In genomic region chr20:23475395-23475794, GRCh38 we compare ENCODE assay signal across 24 cellular contexts. TPM values are rescaled to one million over a fixed set of nuclear protein-coding genes. Genes with fewer than 3 reads are reported as not detected.
DNase-seq lines count a peak whose midpoint lies in the region; ATAC-seq, FAIRE-seq and TF ChIP-seq lines count a peak whose summit lies in the region.
"Had no signal": no experiment of that assay in that cellular context is flagged by ENCODE, and none has a peak within 500 bp of the region (broad histone marks: within the 10 kb centered on the region; RNA-seq: fewer than 3 reads in every experiment).

No MANE protein-coding gene starts in this region.

- H3K27me3 ChIP-seq in K562 (ENCODE audit: control insufficient read depth in 2 of 2, insufficient read depth in 2 of 2, low read length in 2 of 2) (peaks cover 0 to 10% of the 10 kb centered on the region in 2 experiments; a peak in 2 of 5 replicates), lung (ENCODE audit: control insufficient read depth, insufficient read depth) (no peaks in the 10 kb centered on the region), upper lobe of left lung (no peaks in the 10 kb centered on the region)

- BruUV-seq in K562 (replicated peaks; lab: Mats Ljungman, UMichigan): no TSS peak

- TF ChIP-seq CTCF in A549 (IDR thresholded peaks at IDR 0.05): no peak
- no peak for TF ChIP-seq CTCF in K562 (IDR thresholded peaks at IDR 0.05 in 2 of 3, conservative IDR thresholded peaks at IDR 0.05 in 1 of 3; ENCODE audit: insufficient read depth in 2 of 3, low read depth in 1 of 3, low read length in 3 of 3)
- no peak for TF ChIP-seq CTCF in lung (IDR thresholded peaks at IDR 0.05; ENCODE audit: control extremely low read depth, extremely low read depth)
- no peak for TF ChIP-seq CTCF in upper lobe of left lung (IDR thresholded peaks at IDR 0.05)

- H3K36me3 ChIP-seq in K562 (ENCODE audit: control insufficient read depth, insufficient read depth, low read length) (no peaks in the 10 kb centered on the region), lung (ENCODE audit: control insufficient read depth in 2 of 2, insufficient read depth in 2 of 2, low read length in 2 of 2) (no peaks in the 10 kb centered on the region), upper lobe of left lung (no peaks in the 10 kb centered on the region)

- FAIRE-seq in A549 (lab: Jason Lieb, UNC) (no peak), K562 (lab: Jason Lieb, UNC) (no peak), HTR-8/SVneo (lab: Jason Lieb, UNC) (no peak)
- FAIRE-seq: GM12891, GM18507 had no signal

- H4K20me1 ChIP-seq in K562 (replicated peaks; ENCODE audit: control insufficient read depth, insufficient read depth, low read length): no peaks in the 10 kb centered on the region

- intact Hi-C loops in K562 (cut with micrococcal nuclease): no loop called here

- H3K4me3 ChIP-seq in A549 (no peak overlapping the region), K562 (no peak overlapping the region), lung (no peak overlapping the region), upper lobe of left lung (no peak overlapping the region)

- TF ChIP-seq EP300 in A549 (IDR thresholded peaks at IDR 0.05): no peak
- TF ChIP-seq EP300 in K562 (IDR thresholded peaks at IDR 0.05; ENCODE audit: low read length): no peak
- TF ChIP-seq EP300 in upper lobe of left lung (IDR thresholded peaks at IDR 0.05): no peak

- H3K9me3 ChIP-seq in A549 (no peaks in the 10 kb centered on the region), K562 (replicated peaks; ENCODE audit: control insufficient read depth, insufficient read depth, low read depth, low read length) (no peaks in the 10 kb centered on the region), lung (ENCODE audit: control insufficient read depth in 2 of 2, insufficient read depth in 1 of 2, low read length in 1 of 2) (peaks cover 0 to 11% of the 10 kb centered on the region in 2 donors), upper lobe of left lung (no peaks in the 10 kb centered on the region)

- DNase-seq in A549 (ENCODE audit: low read depth in 1 of 2, low spot score in 1 of 2) (no peak), K562 (ENCODE audit: extremely low read depth in 1 of 4, low spot score in 3 of 4) (no peak), lung (ENCODE audit: low spot score) (no peak), upper lobe of left lung (no peak), HTR-8/SVneo (ENCODE audit: insufficient read length, low spot score) (no peak)
- DNase-seq: 8988T; C1 segment of cervical spinal cord; Calu3; CD4-positive, alpha-beta memory T cell; COR-L47; DMS53; DMS79 treated with DMSO at 0.1 percent for 48 hours; GF-D8; GOT3; H7; HCEC 1CT had no signal

- TF ChIP-seq RAD21 in A549 (conservative IDR thresholded peaks at IDR 0.05 in 1 of 2, IDR thresholded peaks at IDR 0.05 in 1 of 2) (no peak), K562 (CRISPR knock-in tag; conservative IDR thresholded peaks at IDR 0.05 in 1 of 2, IDR thresholded peaks at IDR 0.05 in 1 of 2) (no peak)

- no peaks in the 10 kb centered on the region for H3K9me1 ChIP-seq in K562 (ENCODE audit: control insufficient read depth, insufficient read depth, low read length)

- POLR2A ChIA-PET in A549 (lab: Yijun Ruan, JAX): no interaction called here
- POLR2A ChIA-PET in K562 (lab: Yijun Ruan, JAX): no interaction called here

- no peak overlapping the region for H2AFZ ChIP-seq in K562 (ENCODE audit: low read depth, low read length)

- no peak for TF ChIP-seq POLR2A in A549 (IDR thresholded peaks at IDR 0.05; ENCODE audit: low read length)
- TF ChIP-seq POLR2A in K562 (conservative IDR thresholded peaks at IDR 0.05): no peak
- TF ChIP-seq POLR2A in upper lobe of left lung (IDR thresholded peaks at IDR 0.05): no peak

- ATAC-seq in A549 (peak; percentile 30 to 38; a peak in 3 of 6 replicates), K562 (0 out of 3 replicates have a peak, but pooled peaks have one; percentile 35), lung (ENCODE audit: insufficient read depth, low FRiP score) (peak; percentile 19), upper lobe of left lung (ENCODE audit: low FRiP score in 2 of 2) (peak; percentile 34 to 57), GM21360 (IDR thresholded peaks at IDR 0.05; ENCODE audit: unreplicated experiment) (no peak), HG02884 (IDR thresholded peaks at IDR 0.05; ENCODE audit: unreplicated experiment) (no peak)

- H3K4me2 ChIP-seq in A549: no peak overlapping the region
- no peak overlapping the region for H3K4me2 ChIP-seq in K562 (ENCODE audit: insufficient read depth, low read length)

- no peaks in the 10 kb centered on the region for H3K79me2 ChIP-seq in K562 (ENCODE audit: control insufficient read depth, insufficient read depth, low read length)

- H3K4me1 ChIP-seq in A549 (no peaks in the 10 kb centered on the region), K562 (replicated peaks in 1 of 2; ENCODE audit: control insufficient read depth in 2 of 2, insufficient read depth in 2 of 2, low read length in 2 of 2) (no peaks in the 10 kb centered on the region), lung (ENCODE audit: control insufficient read depth in 2 of 2, insufficient read depth in 2 of 2, low read length in 2 of 2) (no peaks in the 10 kb centered on the region), upper lobe of left lung (no peaks in the 10 kb centered on the region)

- in situ Hi-C loops in K562 (cut with MboI): no loop called here

- H3K27ac ChIP-seq in A549 (no peak overlapping the region), K562 (ENCODE audit: extremely low read depth, low read depth, low read length) (no peak overlapping the region), lung (ENCODE audit: low read depth in 1 of 2, low read length in 1 of 2) (no peak overlapping the region), upper lobe of left lung (no peak overlapping the region)

- 61% methylated on average over 5 of the region's 5 CpGs for WGBS in A549 (ENCODE audit: missing lambda C conversion rate)
- 0% methylated on average over 4 of the region's 5 CpGs for WGBS in K562 (ENCODE audit: insufficient coverage, low coverage, missing lambda C conversion rate)
- WGBS in lung, 2 donors: 89 to 93% methylated on average over 5 of the region's 5 CpGs
- WGBS in upper lobe of left lung, 2 donors: 91 to 96% methylated on average over 5 of the region's 5 CpGs

- CTCF ChIA-PET in A549 (lab: Yijun Ruan, JAX) (no interaction called here), K562 (lab: Yijun Ruan, JAX; ENCODE audit: low intra/inter-chr PET ratio) (no interaction called here)

- H3K9ac ChIP-seq in K562 (ENCODE audit: insufficient read depth in 1 of 2, low read depth in 2 of 2, low read length in 2 of 2): no peak overlapping the region

RNA-seq across cellular contexts. Expression of gene CST8, which starts 15.5 kb away (rescaled TPM):
- polyA plus RNA-seq in A549 (2011; rRNA removed): not detected in 2 replicates
- not detected in 2 replicates for polyA plus RNA-seq in A549 (2012; cell fraction: cytosol; rRNA removed)
- polyA plus RNA-seq in A549 (2012; cell fraction: nucleus; rRNA removed): not detected in 2 replicates
- polyA plus RNA-seq in A549 (2017; fragmentation: RNase III; extraction: RNeasy Plus Mini Kit Qiagen cat#74134 plus additional on column Dnase treatment): not detected in 3 replicates
- not detected in 2 replicates for polyA minus RNA-seq in A549 (2011; rRNA and poly(A)+ RNA removed)
- not detected in 2 replicates for total RNA-seq in K562 (2011; cell fraction: chromatin; rRNA removed; ENCODE audit: low replicate concordance)
- total RNA-seq in K562 (2011; cell fraction: nucleolus; rRNA removed): not detected in 2 replicates
- not detected in 2 replicates for total RNA-seq in K562 (2011; cell fraction: nucleoplasm; rRNA removed)
- not detected in 2 replicates for total RNA-seq in K562 (2014; rRNA removed)
- not detected in 2 replicates for total RNA-seq in K562 (2014; rRNA removed; fragmentation: Illumina TruSeq; extraction: Trizol)
- not detected in 2 replicates for total RNA-seq in K562 (2015; rRNA removed; fragmentation: Illumina TruSeq; extraction: Trizol)
- total RNA-seq in K562 (2021): not detected in 2 replicates
- not detected in 2 replicates for polyA plus RNA-seq in K562 (2011; rRNA removed)
- polyA plus RNA-seq in K562 (2011; cell fraction: cytosol; rRNA removed): not detected in 2 replicates
- not detected in 2 replicates for polyA plus RNA-seq in K562 (2011; cell fraction: nucleus; rRNA removed)
- polyA plus RNA-seq in K562 (2012): not detected in 2 replicates
- polyA plus RNA-seq in K562 (2014; fragmentation: Illumina TruSeq; extraction: Trizol): not detected in 2 replicates
- polyA plus RNA-seq in K562 (2014; fragmentation: Nextera tagmentation; extraction: Ambion mirVana): not detected
- polyA plus RNA-seq in K562 (2014; rRNA removed): not detected in 2 replicates
- polyA minus RNA-seq in K562 (2011; rRNA and poly(A)+ RNA removed): not detected in 2 replicates
- polyA minus RNA-seq in K562 (2011; cell fraction: cytosol; rRNA and poly(A)+ RNA removed): not detected in 2 replicates
- not detected in 2 replicates for polyA minus RNA-seq in K562 (2011; cell fraction: nucleus; rRNA and poly(A)+ RNA removed)
- total RNA-seq in lung: not detected
- polyA plus RNA-seq in lung: not detected
- total RNA-seq in upper lobe of left lung: not detected
- total RNA-seq: A673; Calu3; CD4-positive, alpha-beta memory T cell; Daoy; G401; H7 had no signal
- polyA plus RNA-seq: BJ; CD4-positive, alpha-beta memory T cell had no signal

RNA-seq across cellular contexts. Expression of gene CST11, which starts 22.7 kb away (rescaled TPM):
- polyA plus RNA-seq in A549 (2011; rRNA removed): not detected in 2 replicates
- polyA plus RNA-seq in A549 (2012; cell fraction: cytosol; rRNA removed): not detected in 2 replicates
- not detected in 2 replicates for polyA plus RNA-seq in A549 (2012; cell fraction: nucleus; rRNA removed)
- polyA plus RNA-seq in A549 (2017; fragmentation: RNase III; extraction: RNeasy Plus Mini Kit Qiagen cat#74134 plus additional on column Dnase treatment): not detected in 3 replicates
- polyA minus RNA-seq in A549 (2011; rRNA and poly(A)+ RNA removed): not detected in 2 replicates
- not detected in 2 replicates for total RNA-seq in K562 (2011; cell fraction: chromatin; rRNA removed; ENCODE audit: low replicate concordance)
- not detected in 2 replicates for total RNA-seq in K562 (2011; cell fraction: nucleolus; rRNA removed)
- total RNA-seq in K562 (2011; cell fraction: nucleoplasm; rRNA removed): not detected in 2 replicates
- total RNA-seq in K562 (2014; rRNA removed): not detected in 2 replicates
- total RNA-seq in K562 (2014; rRNA removed; fragmentation: Illumina TruSeq; extraction: Trizol): not detected in 2 replicates
- total RNA-seq in K562 (2015; rRNA removed; fragmentation: Illumina TruSeq; extraction: Trizol): not detected in 2 replicates
- total RNA-seq in K562 (2021): not detected in 2 replicates
- not detected in 2 replicates for polyA plus RNA-seq in K562 (2011; rRNA removed)
- polyA plus RNA-seq in K562 (2011; cell fraction: cytosol; rRNA removed): not detected in 2 replicates
- not detected in 2 replicates for polyA plus RNA-seq in K562 (2011; cell fraction: nucleus; rRNA removed)
- not detected in 2 replicates for polyA plus RNA-seq in K562 (2012)
- polyA plus RNA-seq in K562 (2014; fragmentation: Illumina TruSeq; extraction: Trizol): not detected in 2 replicates
- polyA plus RNA-seq in K562 (2014; fragmentation: Nextera tagmentation; extraction: Ambion mirVana): not detected
- polyA plus RNA-seq in K562 (2014; rRNA removed): not detected in 2 replicates
- polyA minus RNA-seq in K562 (2011; rRNA and poly(A)+ RNA removed): not detected in 2 replicates
- not detected in 2 replicates for polyA minus RNA-seq in K562 (2011; cell fraction: cytosol; rRNA and poly(A)+ RNA removed)
- not detected in 2 replicates for polyA minus RNA-seq in K562 (2011; cell fraction: nucleus; rRNA and poly(A)+ RNA removed)
- total RNA-seq in lung: not detected
- not detected for polyA plus RNA-seq in lung
- not detected for total RNA-seq in upper lobe of left lung
- total RNA-seq: A673; Calu3; CD4-positive, alpha-beta memory T cell; Daoy; G401; H7 had no signal
- polyA plus RNA-seq: BJ; CD4-positive, alpha-beta memory T cell had no signal

RNA-seq across cellular contexts. Expression of gene CSTL1, which starts 35.9 kb away (rescaled TPM):
- polyA plus RNA-seq in A549 (2011; rRNA removed): not detected in 2 replicates
- polyA plus RNA-seq in A549 (2012; cell fraction: cytosol; rRNA removed): not detected in 2 replicates
- polyA plus RNA-seq in A549 (2012; cell fraction: nucleus; rRNA removed): not detected in 2 replicates
- polyA plus RNA-seq in A549 (2017; fragmentation: RNase III; extraction: RNeasy Plus Mini Kit Qiagen cat#74134 plus additional on column Dnase treatment): not detected in 3 replicates
- not detected in 2 replicates for polyA minus RNA-seq in A549 (2011; rRNA and poly(A)+ RNA removed)
- total RNA-seq in K562 (2011; cell fraction: chromatin; rRNA removed; ENCODE audit: low replicate concordance): not detected in 2 replicates
- total RNA-seq in K562 (2011; cell fraction: nucleolus; rRNA removed): not detected in 2 replicates
- total RNA-seq in K562 (2011; cell fraction: nucleoplasm; rRNA removed): not detected in 2 replicates
- not detected in 2 replicates for total RNA-seq in K562 (2014; rRNA removed)
- total RNA-seq in K562 (2014; rRNA removed; fragmentation: Illumina TruSeq; extraction: Trizol): not detected in 2 replicates
- not detected in 2 replicates for total RNA-seq in K562 (2015; rRNA removed; fragmentation: Illumina TruSeq; extraction: Trizol)
- total RNA-seq in K562 (2021): not detected in 2 replicates
- not detected in 2 replicates for polyA plus RNA-seq in K562 (2011; rRNA removed)
- not detected in 2 replicates for polyA plus RNA-seq in K562 (2011; cell fraction: cytosol; rRNA removed)
- not detected in 2 replicates for polyA plus RNA-seq in K562 (2011; cell fraction: nucleus; rRNA removed)
- not detected in 2 replicates for polyA plus RNA-seq in K562 (2012)
- not detected in 2 replicates for polyA plus RNA-seq in K562 (2014; fragmentation: Illumina TruSeq; extraction: Trizol)
- not detected for polyA plus RNA-seq in K562 (2014; fragmentation: Nextera tagmentation; extraction: Ambion mirVana)
- not detected in 2 replicates for polyA plus RNA-seq in K562 (2014; rRNA removed)
- not detected in 2 replicates for polyA minus RNA-seq in K562 (2011; rRNA and poly(A)+ RNA removed)
- polyA minus RNA-seq in K562 (2011; cell fraction: cytosol; rRNA and poly(A)+ RNA removed): not detected in 2 replicates
- polyA minus RNA-seq in K562 (2011; cell fraction: nucleus; rRNA and poly(A)+ RNA removed): not detected in 2 replicates
- not detected for total RNA-seq in lung
- not detected for polyA plus RNA-seq in lung
- not detected for total RNA-seq in upper lobe of left lung
- total RNA-seq: A673; Calu3; CD4-positive, alpha-beta memory T cell; Daoy; G401; H7 had no signal
- polyA plus RNA-seq: BJ; CD4-positive, alpha-beta memory T cell had no signal

RNA-seq across cellular contexts. Expression of gene NAPB, which starts 54.1 kb away (rescaled TPM):
- polyA plus RNA-seq in A549 (2011; rRNA removed) (8.2 and 12.7 TPM in 2 replicates), A549 (2017; fragmentation: RNase III; extraction: RNeasy Plus Mini Kit Qiagen cat#74134 plus additional on column Dnase treatment) (5.7 to 6.6 TPM (median 6.2 TPM) in 3 replicates), K562 (2011; rRNA removed) (7.7 and 8.4 TPM in 2 replicates), K562 (2014; fragmentation: Illumina TruSeq; extraction: Trizol) (4.0 and 4.4 TPM in 2 replicates), K562 (2014; fragmentation: Nextera tagmentation; extraction: Ambion mirVana) (1 to 10 TPM; 1.4 to 2.3 TPM), K562 (2014; rRNA removed) (5.3 and 6.2 TPM in 2 replicates), lung (1 to 10 TPM; 4.4 to 5.1 TPM)
- polyA plus RNA-seq in A549 (2012; cell fraction: cytosol; rRNA removed): 2.2 TPM in 2 replicates
- 2.5 and 5.5 TPM in 2 replicates for polyA plus RNA-seq in A549 (2012; cell fraction: nucleus; rRNA removed)
- 8.4 and 8.8 TPM in 2 replicates for polyA minus RNA-seq in A549 (2011; rRNA and poly(A)+ RNA removed)
- total RNA-seq in K562 (2011; cell fraction: chromatin; rRNA removed; ENCODE audit: low replicate concordance): 20.6 and 70.0 TPM in 2 replicates
- total RNA-seq in K562 (2011; cell fraction: nucleolus; rRNA removed): 10.8 and 16.7 TPM in 2 replicates
- total RNA-seq in K562 (2011; cell fraction: nucleoplasm; rRNA removed): 40.9 and 51.8 TPM in 2 replicates
- total RNA-seq in K562 (2014; rRNA removed) (5.2 and 6.5 TPM in 2 replicates), K562 (2014; rRNA removed; fragmentation: Illumina TruSeq; extraction: Trizol) (5.9 and 6.9 TPM in 2 replicates), K562 (2015; rRNA removed; fragmentation: Illumina TruSeq; extraction: Trizol) (5.6 and 5.8 TPM in 2 replicates), K562 (2021) (4.5 and 5.0 TPM in 2 replicates), lung (10 to 100 TPM in 1 of 2 donors, 1 to 10 TPM in 1; 8.6 to 45.7 TPM), upper lobe of left lung (10 to 100 TPM in 5 of 6 donors, 1 to 10 TPM in 1; 9.7 to 27.7 (median 11.1) TPM)
- 0.64 and 3.2 TPM in 2 replicates for polyA plus RNA-seq in K562 (2011; cell fraction: cytosol; rRNA removed)
- 14.5 and 19.0 TPM in 2 replicates for polyA plus RNA-seq in K562 (2011; cell fraction: nucleus; rRNA removed)
- polyA plus RNA-seq in K562 (2012): 3.8 and 5.9 TPM in 2 replicates
- polyA minus RNA-seq in K562 (2011; rRNA and poly(A)+ RNA removed): 10.3 and 10.6 TPM in 2 replicates
- 2.5 and 2.7 TPM in 2 replicates for polyA minus RNA-seq in K562 (2011; cell fraction: cytosol; rRNA and poly(A)+ RNA removed)
- polyA minus RNA-seq in K562 (2011; cell fraction: nucleus; rRNA and poly(A)+ RNA removed): 15.1 and 24.3 TPM in 2 replicates

Comparison
In these comparisons a context has a peak if more than half of its experiments do, and no peak if none do; other contexts are left out.
1. ATAC-seq: peak in A549 (2 of 2), K562 (single experiment), lung (single experiment) and upper lobe of left lung (2 of 2); none in GM21360 (single experiment) and HG02884 (single experiment).